In genomic region chr7:108016841-108017775, GRCh38 we compare ENCODE assay signal across 8 cellular contexts. TPM values are rescaled to one million over a fixed set of nuclear protein-coding genes. Genes with fewer than 3 reads are reported as not detected.
DNase-seq lines count a peak whose midpoint lies in the region; TF ChIP-seq lines count a peak whose summit lies in the region.

No MANE protein-coding gene starts in this region.

- TF ChIP-seq CTCF in AG04450 (IDR thresholded peaks at IDR 0.05; ENCODE audit: low read depth, low read length) (peak; percentile 54), GM12874 (IDR thresholded peaks at IDR 0.05; ENCODE audit: insufficient read depth, low read depth, low read length) (peak; percentile 31; the same call in 1 of the 2 replicates), sigmoid colon (IDR thresholded peaks at IDR 0.05) (peak in 3 of 4 experiments; percentile 35 to 45 (median 37)), ovary (IDR thresholded peaks at IDR 0.05) (no peak)

- no peaks in the 10 kb centered on the region for H3K36me3 ChIP-seq in sigmoid colon
- H3K36me3 ChIP-seq in ovary: no peaks in the 10 kb centered on the region

- no peaks in the 10 kb centered on the region for H3K27me3 ChIP-seq in AG04450 (ENCODE audit: control insufficient read depth, insufficient read depth, low read length)
- no peaks in the 10 kb centered on the region for H3K27me3 ChIP-seq in sigmoid colon
- H3K27me3 ChIP-seq in ovary: no peaks in the 10 kb centered on the region

- CTCF ChIA-PET in AG04450 (lab: Charles Lee): interaction anchor here (0.6 to 2.4 kb wide), 14 partner anchors 12 to 134 kb away, joined by 3 to 14 read pairs (median 3); partner anchors contain the start of gene LAMB4

- H3K4me3 ChIP-seq in AG04450 (ENCODE audit: low read depth, low read length): no peak overlapping the region
- H3K4me3 ChIP-seq in sigmoid colon: no peak overlapping the region
- no peak overlapping the region for H3K4me3 ChIP-seq in ovary

- DNase-seq in AG04450 (ENCODE audit: low read depth, low spot score) (no peak), NCI-H526 treated with DMSO at 0.1 percent for 48 hours (lab: John Stamatoyannopoulos, UW) (peak; percentile 19), epithelial cell of prostate (ENCODE audit: low read depth, low spot score) (peak; percentile 66), sigmoid colon (no peak), ovary (no peak), NCI-H524 treated with DMSO at 0.1 percent for 48 hours (lab: John Stamatoyannopoulos, UW) (no peak)
- no peak for DNase-seq in activated T-cell treated with anti-CD3 and anti-CD28 coated beads, Interleukin-2, amount 50 U/mL, for 48 hours

- no peak overlapping the region for H3K27ac ChIP-seq in AG04450 (ENCODE audit: low read depth, low read length)
- peak overlapping the region; percentile 46 for H3K27ac ChIP-seq in epithelial cell of prostate
- peak overlapping the region; percentile 7 to 68 (median 39) for H3K27ac ChIP-seq in sigmoid colon
- H3K27ac ChIP-seq in ovary: no peak overlapping the region

- TF ChIP-seq EP300 in sigmoid colon (IDR thresholded peaks at IDR 0.05): no peak
- TF ChIP-seq EP300 in ovary (IDR thresholded peaks at IDR 0.05): no peak

- POLR2A ChIA-PET in AG04450 (lab: Yijun Ruan, JAX): no interaction called here

- H3K4me1 ChIP-seq in sigmoid colon (peaks cover 0 to 51% (median 31%) of the 10 kb centered on the region in 4 donors), ovary (ENCODE audit: insufficient read depth) (no peaks in the 10 kb centered on the region)

- H3K9me3 ChIP-seq in AG04450 (ENCODE audit: control insufficient read depth, insufficient read depth, low read length) (no peaks in the 10 kb centered on the region), sigmoid colon (no peaks in the 10 kb centered on the region), ovary (no peaks in the 10 kb centered on the region)

- 14 to 57% methylated on average over 2 of the region's 2 CpGs for WGBS in sigmoid colon, 2 donors
- WGBS in ovary, 3 donors: 41 to 44% (median 43%) methylated on average over 2 of the region's 2 CpGs

- intact Hi-C loops in sigmoid colon (cut with DNase I) (loop anchor here (5.0 kb wide), 1 partner anchor 80 kb away; no protein-coding TSS in a partner anchor), ovary (cut with DNase I) (no loop called here)

- TF ChIP-seq POLR2A in sigmoid colon (IDR thresholded peaks at IDR 0.05): no peak
- TF ChIP-seq POLR2A in ovary (IDR thresholded peaks at IDR 0.05): no peak

RNA-seq across cellular contexts. Expression of gene LAMB1, which starts 14.1 kb away (rescaled TPM):
- 266 and 290 TPM in 2 replicates for polyA plus RNA-seq in AG04450 (2011; rRNA removed)
- 418 and 582 TPM in 2 replicates for polyA minus RNA-seq in AG04450 (2011; rRNA and poly(A)+ RNA removed)
- total RNA-seq in sigmoid colon: 100 to 1,000 TPM; 161 to 246 (median 185) TPM
- polyA plus RNA-seq in sigmoid colon: 100 to 1,000 TPM in 1 of 3 donors, 10 to 100 TPM in 2; 16.9 to 103 (median 22.8) TPM
- total RNA-seq in ovary: 100 to 1,000 TPM in 1 of 7 donors, 10 to 100 TPM in 6; 10.2 to 151 (median 65.0) TPM
- polyA plus RNA-seq in ovary: 100 to 1,000 TPM in 1 of 2 donors, 10 to 100 TPM in 1; 49.2 to 148 TPM

Comparison
In these comparisons a context has a peak if more than half of its experiments do, and no peak if none do; other contexts are left out.
1. DNase-seq: peak in NCI-H526 treated with DMSO at 0.1 percent for 48 hours (single experiment) and epithelial cell of prostate (single experiment); none in AG04450 (single experiment), sigmoid colon (single experiment), activated T-cell treated with anti-CD3 and anti-CD28 coated beads, Interleukin-2, amount 50 U/mL, for 48 hours (0 of 2), ovary (0 of 5) and NCI-H524 treated with DMSO at 0.1 percent for 48 hours (single experiment).
2. H3K27ac ChIP-seq: peak in epithelial cell of prostate (single experiment) and sigmoid colon (4 of 4); none in AG04450 (single experiment) and ovary (0 of 2).
3. CTCF ChIP-seq: peak in AG04450 (single experiment), GM12874 (single experiment) and sigmoid colon (3 of 4); none in ovary (0 of 3).